19 cellular contexts compared by ENCODE assay signal in genomic region chrX:22110729-22111494, GRCh38.
DNase-seq lines count a peak whose midpoint lies in the region; FAIRE-seq and TF ChIP-seq lines count a peak whose summit lies in the region.
"Had no signal": no experiment of that assay in that cellular context is flagged by ENCODE, and none has a peak within 500 bp of the region (broad histone marks: within the 10 kb centered on the region; RNA-seq: fewer than 3 reads in every experiment).

No MANE protein-coding gene starts in this region.

- no peak overlapping the region for H3K9ac ChIP-seq in mesenchymal stem cell (ENCODE audit: low read length)

- H3K36me3 ChIP-seq in ACC112 (ENCODE audit: insufficient read depth, low read length): no peaks in the 10 kb centered on the region
- H3K36me3 ChIP-seq in mesenchymal stem cell (ENCODE audit: control insufficient read depth in 1 of 2, insufficient read depth in 2 of 2, low read depth in 1 of 2, low read length in 2 of 2): no peaks in the 10 kb centered on the region
- no peaks in the 10 kb centered on the region for H3K36me3 ChIP-seq in stomach
- H3K36me3 ChIP-seq: upper lobe of right lung had no signal

- no peak overlapping the region for H4K8ac ChIP-seq in mesenchymal stem cell (ENCODE audit: low read length)

- DNase-seq in HK-2 (ENCODE audit: unreplicated experiment): peak; percentile 34
- DNase-seq in epithelial cell of prostate (ENCODE audit: low read depth, low spot score): no peak
- no peak for DNase-seq in mesenchymal stem cell
- DNase-seq in stomach: no peak
- no peak for DNase-seq in GM10266 (ENCODE audit: extremely low spot score)
- no peak for DNase-seq in GM12892 (ENCODE audit: insufficient read length)
- no peak for DNase-seq in NOMO-1 treated with DMSO at 0.1 percent for 48 hours (lab: John Stamatoyannopoulos, UW; ENCODE audit: unreplicated experiment)
- DNase-seq: activated CD4-positive, alpha-beta T cell treated with anti-CD3 and anti-CD28 coated beads for 1 hour; activated CD8-positive, alpha-beta memory T cell treated with anti-CD3 and anti-CD28 coated beads, Interleukin-2, amount 10 ng/mL, durations not matched to agents 7 days and 5 days; CD8-positive, alpha-beta T cell; effector memory CD8-positive, alpha-beta T cell; hypothalamus; NCI-H146; NCI-H82; stimulated activated naive CD8-positive, alpha-beta T cell treated with anti-CD3 and anti-CD28 coated beads, Interleukin-15, amount 100 ng/mL, for 72 hours; T1000; upper lobe of right lung had no signal

- H3K14ac ChIP-seq in mesenchymal stem cell (ENCODE audit: low read length in 2 of 2): no peak overlapping the region

- no peak overlapping the region for H4K91ac ChIP-seq in mesenchymal stem cell (ENCODE audit: low read length)

- H3K4me3 ChIP-seq in ACC112 (ENCODE audit: low read depth, low read length) (peak overlapping the region; percentile 61), mesenchymal stem cell (ENCODE audit: insufficient read depth in 1 of 2, low read depth in 1 of 2, low read length in 2 of 2) (no peak overlapping the region), stomach (no peak overlapping the region)
- H3K4me3 ChIP-seq: SK-N-MC, upper lobe of right lung had no signal

- no peak overlapping the region for H2BK120ac ChIP-seq in mesenchymal stem cell (ENCODE audit: low read depth, low read length)

- H2BK15ac ChIP-seq in mesenchymal stem cell (ENCODE audit: low read depth, poor library complexity, severe bottlenecking): no peak overlapping the region

- no peak for FAIRE-seq in GM12892 (lab: Jason Lieb, UNC)

- H3K79me2 ChIP-seq in ACC112 (ENCODE audit: control insufficient read depth, insufficient read depth, low read length, unreplicated experiment): no peaks in the 10 kb centered on the region

- H3K4me2 ChIP-seq in mesenchymal stem cell (ENCODE audit: low read length, poor library complexity, severe bottlenecking): peak overlapping the region; percentile 29

- no peak for TF ChIP-seq POLR2A in stomach (IDR thresholded peaks at IDR 0.05)
- TF ChIP-seq POLR2A in GM12892 (IDR thresholded peaks at IDR 0.05; ENCODE audit: low read depth, low read length): no peak

- H3K4ac ChIP-seq in mesenchymal stem cell (ENCODE audit: low read depth in 1 of 2, low read length in 2 of 2): no peak overlapping the region

- WGBS in mesenchymal stem cell: 98% methylated on average over 5 of the region's 6 CpGs
- 40 to 60% (median 46%) methylated on average over 6 of the region's 6 CpGs for WGBS in stomach, 5 donors

- H2BK12ac ChIP-seq in mesenchymal stem cell (ENCODE audit: low read length in 2 of 2): no peak overlapping the region

- no peaks in the 10 kb centered on the region for H3K79me1 ChIP-seq in mesenchymal stem cell (replicated peaks; ENCODE audit: low read length, poor library complexity, severe bottlenecking)

- H3K9me3 ChIP-seq in mesenchymal stem cell (ENCODE audit: control insufficient read depth, low read length): no peaks in the 10 kb centered on the region
- no peaks in the 10 kb centered on the region for H3K9me3 ChIP-seq in stomach
- H3K9me3 ChIP-seq: upper lobe of right lung had no signal

- no peak for TF ChIP-seq EP300 in stomach (IDR thresholded peaks at IDR 0.05)

- H2AFZ ChIP-seq in ACC112 (ENCODE audit: low read length, unreplicated experiment) (peak overlapping the region; percentile 23), mesenchymal stem cell (ENCODE audit: low read depth, low read length) (no peak overlapping the region)

- intact Hi-C loops in stomach (cut with DNase I; ENCODE audit: low total_unique reads): no loop called here

- TF ChIP-seq CTCF in stomach (IDR thresholded peaks at IDR 0.05): no peak
- no peak for TF ChIP-seq CTCF in GM10266 (IDR thresholded peaks at IDR 0.05; ENCODE audit: control insufficient read depth, insufficient read depth, low read depth, missing control alignments)

- H3K27ac ChIP-seq in ACC112 (ENCODE audit: low read depth, low read length) (peak overlapping the region; percentile 47), epithelial cell of prostate (peak overlapping the region; percentile 37), mesenchymal stem cell (ENCODE audit: low read length, poor library complexity, severe bottlenecking) (peak overlapping the region; percentile 89), stomach (no peak overlapping the region)
- H3K27ac ChIP-seq: SK-N-MC, upper lobe of right lung had no signal

- peak overlapping the region; percentile 57 for H2BK5ac ChIP-seq in mesenchymal stem cell (ENCODE audit: low read depth, low read length, poor library complexity, severe bottlenecking)

- H3K18ac ChIP-seq in mesenchymal stem cell (ENCODE audit: low read depth in 1 of 2, low read length in 2 of 2): no peak overlapping the region

- H3K23ac ChIP-seq in mesenchymal stem cell (ENCODE audit: low read length in 2 of 2): no peak overlapping the region

- no peaks in the 10 kb centered on the region for H3K27me3 ChIP-seq in ACC112 (ENCODE audit: insufficient read depth, low read length)
- H3K27me3 ChIP-seq in mesenchymal stem cell (ENCODE audit: control insufficient read depth in 1 of 2, insufficient read depth in 1 of 2, low read length in 2 of 2): peaks cover 0 to 5% of the 10 kb centered on the region in 2 experiments
- H3K27me3 ChIP-seq in stomach: no peaks in the 10 kb centered on the region
- H3K27me3 ChIP-seq: upper lobe of right lung had no signal

- H2AK5ac ChIP-seq in mesenchymal stem cell (ENCODE audit: low read length, severe bottlenecking): no peak overlapping the region

- peaks cover 26% of the 10 kb centered on the region for H3K4me1 ChIP-seq in ACC112 (ENCODE audit: control insufficient read depth, insufficient read depth, low read length, unreplicated experiment)
- peaks cover 2% of the 10 kb centered on the region for H3K4me1 ChIP-seq in mesenchymal stem cell (ENCODE audit: control insufficient read depth, insufficient read depth, low read depth, low read length)
- H3K4me1 ChIP-seq in stomach: no peaks in the 10 kb centered on the region
- H3K4me1 ChIP-seq: upper lobe of right lung had no signal

Comparison
In these comparisons a context has a peak if more than half of its experiments do, and no peak if none do; other contexts are left out.
1. H3K27ac ChIP-seq: peak in ACC112 (single experiment), epithelial cell of prostate (single experiment) and mesenchymal stem cell (single experiment); none in stomach (0 of 5).